Comparison of ENCODE assay signal across 1 cellular context in the genomic region with DNA sequence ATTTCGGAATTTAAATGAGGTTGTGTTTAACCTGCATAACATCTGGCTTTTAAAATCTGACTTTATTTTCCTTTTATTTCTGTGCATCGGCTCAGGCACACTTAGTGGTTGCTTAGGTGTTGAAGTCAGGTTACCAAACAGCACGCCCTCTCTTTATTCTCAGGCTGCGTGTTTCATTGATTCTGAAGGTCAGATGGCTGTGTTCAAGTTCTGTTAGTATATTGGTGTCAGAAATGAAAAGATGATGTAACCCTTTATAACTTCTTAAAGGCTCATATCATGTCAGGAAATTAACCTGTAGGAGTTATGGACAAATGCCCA.
A peak's percentile ranks its signal among the peaks of the same experiment; 100 is the strongest.
TF ChIP-seq lines count a peak whose summit lies in the region.

No MANE protein-coding gene starts in this region.

TF ChIP-seq in GM12878, 131 proteins besides CTCF, POLR2A, EP300 and RAD21 (continued from another document):
- TF ChIP-seq, protein P1, sequence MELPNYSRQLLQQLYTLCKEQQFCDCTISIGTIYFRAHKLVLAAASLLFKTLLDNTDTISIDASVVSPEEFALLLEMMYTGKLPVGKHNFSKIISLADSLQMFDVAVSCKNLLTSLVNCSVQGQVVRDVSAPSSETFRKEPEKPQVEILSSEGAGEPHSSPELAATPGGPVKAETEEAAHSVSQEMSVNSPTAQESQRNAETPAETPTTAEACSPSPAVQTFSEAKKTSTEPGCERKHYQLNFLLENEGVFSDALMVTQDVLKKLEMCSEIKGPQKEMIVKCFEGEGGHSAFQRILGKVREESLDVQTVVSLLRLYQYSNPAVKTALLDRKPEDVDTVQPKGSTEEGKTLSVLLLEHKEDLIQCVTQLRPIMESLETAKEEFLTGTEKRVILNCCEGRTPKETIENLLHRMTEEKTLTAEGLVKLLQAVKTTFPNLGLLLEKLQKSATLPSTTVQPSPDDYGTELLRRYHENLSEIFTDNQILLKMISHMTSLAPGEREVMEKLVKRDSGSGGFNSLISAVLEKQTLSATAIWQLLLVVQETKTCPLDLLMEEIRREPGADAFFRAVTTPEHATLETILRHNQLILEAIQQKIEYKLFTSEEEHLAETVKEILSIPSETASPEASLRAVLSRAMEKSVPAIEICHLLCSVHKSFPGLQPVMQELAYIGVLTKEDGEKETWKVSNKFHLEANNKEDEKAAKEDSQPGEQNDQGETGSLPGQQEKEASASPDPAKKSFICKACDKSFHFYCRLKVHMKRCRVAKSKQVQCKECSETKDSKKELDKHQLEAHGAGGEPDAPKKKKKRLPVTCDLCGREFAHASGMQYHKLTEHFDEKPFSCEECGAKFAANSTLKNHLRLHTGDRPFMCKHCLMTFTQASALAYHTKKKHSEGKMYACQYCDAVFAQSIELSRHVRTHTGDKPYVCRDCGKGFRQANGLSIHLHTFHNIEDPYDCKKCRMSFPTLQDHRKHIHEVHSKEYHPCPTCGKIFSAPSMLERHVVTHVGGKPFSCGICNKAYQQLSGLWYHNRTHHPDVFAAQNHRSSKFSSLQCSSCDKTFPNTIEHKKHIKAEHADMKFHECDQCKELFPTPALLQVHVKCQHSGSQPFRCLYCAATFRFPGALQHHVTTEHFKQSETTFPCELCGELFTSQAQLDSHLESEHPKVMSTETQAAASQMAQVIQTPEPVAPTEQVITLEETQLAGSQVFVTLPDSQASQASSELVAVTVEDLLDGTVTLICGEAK (IDR thresholded peaks at IDR 0.05; ENCODE audit: borderline replicate concordance), result no peak
- no peak for TF ChIP-seq CBX3 (IDR thresholded peaks at IDR 0.05; ENCODE audit: borderline replicate concordance, low read depth)
- TF ChIP-seq CBX5 (IDR thresholded peaks at IDR 0.05; ENCODE audit: low read depth), result no peak
- TF ChIP-seq RB1 (IDR thresholded peaks at IDR 0.05; ENCODE audit: borderline replicate concordance), result no peak
- 0 out of 2 replicates have a peak, but pooled peaks have one; percentile 18 for TF ChIP-seq ATF7 (IDR thresholded peaks at IDR 0.05; ENCODE audit: low read depth)
TF ChIP-seq in GM12878: peak in this region for 1.
